7 cellular contexts compared by ENCODE assay signal in genomic region chr1:206351266-206352030, GRCh38.
DNase-seq lines count a peak whose midpoint lies in the region; ATAC-seq and TF ChIP-seq lines count a peak whose summit lies in the region.
"Not testable (repeated sequence)": the region's sequence is repeated elsewhere in the genome, so short reads cannot be mapped to it uniquely, and the experiment has no call there.

No MANE protein-coding gene starts in this region.

- H3K14ac ChIP-seq in IMR-90 (replicated peaks; ENCODE audit: low read depth, low read length), result not testable (repeated sequence)

- not testable (repeated sequence) for H4K20me1 ChIP-seq in GM23338 (replicated peaks; ENCODE audit: insufficient read depth); IMR-90 (ENCODE audit: insufficient read depth, low read length)

- H4K8ac ChIP-seq in IMR-90 (ENCODE audit: low read depth in 2 of 2, low read length in 2 of 2), result not testable (repeated sequence)

- H2BK15ac ChIP-seq in IMR-90 (ENCODE audit: low read depth, low read length), result not testable (repeated sequence)

- intact Hi-C loops in IMR-90 (cut with micrococcal nuclease); right cardiac atrium (cut with DNase I): not testable (repeated sequence)

- H2AK9ac ChIP-seq in IMR-90 (replicated peaks; ENCODE audit: low read depth, low read length, poor library complexity), result not testable (repeated sequence)

- not testable (repeated sequence) for H3K23ac ChIP-seq in IMR-90 (ENCODE audit: low read depth, low read length)

- POLR2A ChIA-PET in IMR-90 (lab: Charles Lee; ENCODE audit: unreplicated experiment); WTC11 (lab: Charles Lee): not testable (repeated sequence)

- not testable (repeated sequence) for H3K27me3 Mint-ChIP-seq in GM23338 (ENCODE audit: insufficient read depth, low read depth, poor library complexity); WTC11 (ENCODE audit: low read depth); endodermal cell (ENCODE audit: insufficient read depth)

- H3K18ac ChIP-seq in IMR-90 (ENCODE audit: low read depth, low read length), result not testable (repeated sequence)

- not testable (repeated sequence) for H3K4me3 Mint-ChIP-seq in GM23338, WTC11, endodermal cell

- not testable (repeated sequence) for TF ChIP-seq CTCF in GM23338 (conservative IDR thresholded peaks at IDR 0.05; ENCODE audit: low read depth in 2 of 2); IMR-90 (conservative IDR thresholded peaks at IDR 0.05; ENCODE audit: low read depth, low read length); WTC11 (IDR thresholded peaks at IDR 0.05); endodermal cell (conservative IDR thresholded peaks at IDR 0.05)

- H3K4ac ChIP-seq in IMR-90 (ENCODE audit: low read depth, low read length), result not testable (repeated sequence)

- H3K27ac Mint-ChIP-seq in GM23338, WTC11, endodermal cell: not testable (repeated sequence)

- not testable (repeated sequence) for H3K4me1 ChIP-seq in GM23338 (ENCODE audit: insufficient read depth); IMR-90 (ENCODE audit: control insufficient read depth, insufficient read depth, low read length); SJCRH30; endodermal cell (ENCODE audit: control insufficient read depth, insufficient read depth, low read length); right cardiac atrium (ENCODE audit: control insufficient read depth, insufficient read depth, low read length)

- not testable (repeated sequence) for H4K91ac ChIP-seq in IMR-90 (ENCODE audit: insufficient read depth, low read depth, low read length)

- not testable (repeated sequence) for TF ChIP-seq RAD21 in IMR-90 (IDR thresholded peaks at IDR 0.05; ENCODE audit: low read length)

- not testable (repeated sequence) for H3K9me2 ChIP-seq in GM23338 (ENCODE audit: insufficient read depth)

- not testable (repeated sequence) for H3K56ac ChIP-seq in IMR-90 (ENCODE audit: extremely low read depth, insufficient read depth, low read length)

- not testable (repeated sequence) for DNase-seq in GM23338 (ENCODE audit: low spot score); IMR-90; WTC11 (ENCODE audit: low spot score); right cardiac atrium
- peak; percentile 4 for DNase-seq in NCI-H146 treated with DMSO at 0.1 percent for 48 hours (lab: John Stamatoyannopoulos, UW; ENCODE audit: unreplicated experiment)
- peak; percentile 36 to 53 for DNase-seq in SJCRH30
- peak; percentile 17 for DNase-seq in endodermal cell

- H3K9me1 ChIP-seq in IMR-90 (ENCODE audit: insufficient read depth, low read length), result not testable (repeated sequence)

- not testable (repeated sequence) for H3F3A ChIP-seq in GM23338 (replicated peaks; ENCODE audit: low read depth)

- not testable (repeated sequence) for H3K27me3 ChIP-seq in GM23338 (ENCODE audit: insufficient read depth); IMR-90 (ENCODE audit: control insufficient read depth, insufficient read depth, low read length); SJCRH30; endodermal cell (ENCODE audit: control insufficient read depth, insufficient read depth, low read length, poor library complexity, severe bottlenecking); right cardiac atrium (ENCODE audit: control insufficient read depth, insufficient read depth)

- not testable (repeated sequence) for TF ChIP-seq POLR2A in IMR-90 (IDR thresholded peaks at IDR 0.05; ENCODE audit: low read depth, low read length)

- H3K27ac ChIP-seq in GM23338 (ENCODE audit: low read depth); IMR-90 (ENCODE audit: insufficient read depth, low read length); SJCRH30; endodermal cell (ENCODE audit: low read depth, low read length); right cardiac atrium (ENCODE audit: low read length): not testable (repeated sequence)

- H3K4me3 ChIP-seq in GM23338; IMR-90 (ENCODE audit: insufficient read depth, low read depth, low read length); SJCRH30; endodermal cell (ENCODE audit: low read length); right cardiac atrium (ENCODE audit: low read length): not testable (repeated sequence)

- in situ Hi-C loops in IMR-90 (cut with MboI; ENCODE audit: low sequenced_read_pairs), result not testable (repeated sequence)

- H3K36me3 Mint-ChIP-seq in GM23338 (ENCODE audit: low read depth); WTC11; endodermal cell (ENCODE audit: low read depth): not testable (repeated sequence)

- not testable (repeated sequence) for H2BK20ac ChIP-seq in IMR-90 (ENCODE audit: low read depth, low read length)

- H2BK5ac ChIP-seq in IMR-90 (ENCODE audit: low read depth, low read length, poor library complexity, severe bottlenecking), result not testable (repeated sequence)

- dilution Hi-C loops in IMR-90 (cut with HindIII; ENCODE audit: low sequenced_read_pairs, unreplicated experiment), result not testable (repeated sequence)

- not testable (repeated sequence) for H2BK120ac ChIP-seq in IMR-90 (ENCODE audit: low read depth, low read length)

- not testable (repeated sequence) for H3K9me3 Mint-ChIP-seq in GM23338, WTC11, endodermal cell

- CTCF ChIA-PET in IMR-90 (lab: Yijun Ruan, JAX); WTC11 (lab: Charles Lee): not testable (repeated sequence)

- not testable (repeated sequence) for H3K9ac ChIP-seq in IMR-90 (ENCODE audit: low read depth, low read length); endodermal cell (ENCODE audit: extremely low read depth, low read length, poor library complexity, severe bottlenecking)

- H3K36me3 ChIP-seq in GM23338 (ENCODE audit: insufficient read depth); IMR-90 (ENCODE audit: control insufficient read depth, insufficient read depth, low read length); SJCRH30; endodermal cell (ENCODE audit: control insufficient read depth, insufficient read depth, low read length): not testable (repeated sequence)

- not testable (repeated sequence) for H4K5ac ChIP-seq in IMR-90 (ENCODE audit: low read depth, low read length)

- no CpG with 5 or more reads among the region's 9 CpGs for WGBS in IMR-90 (ENCODE audit: extremely low coverage in 2 of 2, insufficient read length in 1 of 2), 2 experiments
- WGBS in endodermal cell (ENCODE audit: insufficient coverage in 1 of 2, insufficient read length in 1 of 2), 2 experiments, result 27% methylated on average over 3 of the region's 9 CpGs; no CpG with 5 or more reads in 1 of the 2 experiments
- 53% methylated on average over 4 of the region's 9 CpGs for WGBS in right cardiac atrium

- not testable (repeated sequence) for H2AFZ ChIP-seq in GM23338; IMR-90 (replicated peaks; ENCODE audit: low read length, poor library complexity)

- H3K4me2 ChIP-seq in GM23338; IMR-90 (ENCODE audit: low read depth, low read length): not testable (repeated sequence)

- not testable (repeated sequence) for H3K79me2 ChIP-seq in GM23338 (replicated peaks; ENCODE audit: insufficient read depth)

- not testable (repeated sequence) for H3K9me3 ChIP-seq in IMR-90 (ENCODE audit: control insufficient read depth, insufficient read depth, low read length); SJCRH30 (replicated peaks); endodermal cell (ENCODE audit: control insufficient read depth, low read length); right cardiac atrium (ENCODE audit: control insufficient read depth, low read length)

- peak; percentile 86 for ATAC-seq in GM23338
- ATAC-seq in IMR-90 (ENCODE audit: low read depth), result peak; percentile 21
- ATAC-seq in WTC11, result peak; percentile 38
- ATAC-seq in right cardiac atrium, result peak; percentile 62 to 67

- not testable (repeated sequence) for H3K79me1 ChIP-seq in IMR-90 (ENCODE audit: low read depth in 1 of 2, low read length in 2 of 2)

- not testable (repeated sequence) for BruUV-seq in IMR-90 (replicated peaks; lab: Mats Ljungman, UMichigan)

- not testable (repeated sequence) for H2AK5ac ChIP-seq in IMR-90 (ENCODE audit: low read depth, low read length)

- H3K4me1 Mint-ChIP-seq in GM23338, WTC11, endodermal cell: not testable (repeated sequence)

Comparison
In these comparisons a context has a peak if more than half of its experiments do, and no peak if none do; other contexts are left out.
1. ATAC-seq: peak in every context shown above with its lines; median percentile 86 in GM23338; 64 in right cardiac atrium; 38 in WTC11; 21 in IMR-90.